In the genomic region with DNA sequence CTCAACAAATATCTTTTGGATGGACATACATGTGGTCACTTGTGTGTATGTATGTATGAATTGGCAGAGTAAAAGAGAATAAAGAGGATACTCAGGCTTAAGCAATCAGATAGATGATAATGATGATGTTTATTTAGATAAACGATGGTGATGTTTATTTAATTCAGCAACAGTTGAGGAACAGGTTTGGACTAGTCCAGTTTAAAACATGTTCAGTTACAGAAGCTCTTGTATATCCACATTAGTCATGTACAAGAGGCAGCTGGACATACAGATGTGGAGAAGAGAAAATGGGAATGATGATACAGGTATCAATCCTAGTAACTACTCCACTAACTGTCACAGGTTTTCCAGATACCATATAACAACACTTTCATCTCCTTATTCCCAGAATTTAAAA, we compare ENCODE assay signal across 18 cellular contexts.
"Had no signal": no experiment of that assay in that cellular context is flagged by ENCODE, and none has a peak within 500 bp of the region (broad histone marks: within the 10 kb centered on the region; RNA-seq: fewer than 3 reads in every experiment).

No MANE protein-coding gene starts in this region.

- H3K9me3 ChIP-seq: neutrophil had no signal

- H3K4me3 ChIP-seq: sigmoid colon, spleen had no signal

- ATAC-seq: activated CD8-positive, alpha-beta T cell treated with anti-CD3 and anti-CD28 coated beads, Interleukin-2, amount 10 ng/mL, durations not matched to agents 7 days and 5 days; activated T-cell treated with anti-CD3 and anti-CD28 coated beads, Interleukin-2, amount 50 U/mL, for 72 hours; natural killer cell; stimulated activated naive CD8-positive, alpha-beta T cell treated with anti-CD3 and anti-CD28 coated beads, Interleukin-15, amount 100 ng/mL, for 72 hours had no signal

- H3K36me3 ChIP-seq: neutrophil, sigmoid colon, spleen had no signal

- H3K27me3 ChIP-seq: neutrophil, sigmoid colon, spleen had no signal

- H3K4me1 ChIP-seq: parathyroid adenoma, sigmoid colon, spleen had no signal

- H3K27ac ChIP-seq: neutrophil, parathyroid adenoma, sigmoid colon, spleen had no signal

- DNase-seq: activated CD4-positive, alpha-beta T cell treated with anti-CD3 and anti-CD28 coated beads, Interleukin-2, amount 10 ng/mL, durations not matched to agents 24 days and 14 days; activated CD4-positive, CD25-positive, alpha-beta regulatory T cell; activated CD8-positive, alpha-beta memory T cell treated with anti-CD3 and anti-CD28 coated beads, Interleukin-2, amount 50 U/mL, for 48 hours; activated CD8-positive, alpha-beta T cell treated with anti-CD3 and anti-CD28 coated beads, Interleukin-2, amount 10 ng/mL, durations not matched to agents 7 days and 5 days; activated gamma-delta T cell; activated T-cell treated with anti-CD3 and anti-CD28 coated beads, Interleukin-2, amount 50 U/mL, for 72 hours; amniotic stem cell; cortex of kidney; effector CD4-positive, alpha-beta T cell; foreskin fibroblast; mesendoderm; natural killer cell; sigmoid colon; spleen; stimulated activated CD4-positive, alpha-beta T cell treated with anti-CD3 and anti-CD28 coated beads, Interleukin-1b, Interleukin-23, amount 100 ng/mL, for 48 hours; stimulated activated naive CD8-positive, alpha-beta T cell treated with anti-CD3 and anti-CD28 coated beads, Interleukin-15, amount 100 ng/mL, for 72 hours had no signal
